ENCODE assay signal across 1 cellular context in the genomic region with DNA sequence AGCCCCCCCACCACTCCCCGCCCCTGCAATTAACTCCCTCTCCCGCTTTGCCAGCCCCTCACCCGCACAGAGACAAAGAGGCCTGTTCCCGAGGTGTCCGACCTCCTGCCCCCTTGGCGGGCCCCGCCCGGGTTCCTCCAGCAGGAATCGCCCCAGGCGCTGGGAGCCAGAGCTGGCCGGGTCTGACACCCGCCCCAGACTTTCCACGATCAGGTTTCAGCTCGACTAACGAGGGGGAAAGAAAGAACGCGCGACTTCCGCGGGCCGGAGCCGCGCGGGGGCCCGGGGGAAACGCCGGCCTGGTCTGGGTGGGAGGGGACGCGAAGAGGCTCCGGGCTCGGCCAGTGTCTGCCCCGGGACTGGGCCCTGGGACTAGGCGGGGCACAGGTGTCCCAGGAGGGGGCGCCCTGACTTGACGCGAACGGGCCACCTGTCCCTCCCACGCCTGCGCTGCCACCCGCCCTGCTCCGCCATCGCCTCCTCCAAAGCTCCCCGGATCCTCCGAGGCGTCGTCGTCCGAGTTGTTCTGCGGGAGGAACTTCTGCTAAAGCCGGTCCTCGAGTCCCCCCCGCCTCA.
TF ChIP-seq lines count a peak whose summit lies in the region.

No MANE protein-coding gene starts in this region.

TF ChIP-seq in H1, 55 proteins besides CTCF, POLR2A, EP300 and RAD21:
- TF ChIP-seq, protein P1, sequence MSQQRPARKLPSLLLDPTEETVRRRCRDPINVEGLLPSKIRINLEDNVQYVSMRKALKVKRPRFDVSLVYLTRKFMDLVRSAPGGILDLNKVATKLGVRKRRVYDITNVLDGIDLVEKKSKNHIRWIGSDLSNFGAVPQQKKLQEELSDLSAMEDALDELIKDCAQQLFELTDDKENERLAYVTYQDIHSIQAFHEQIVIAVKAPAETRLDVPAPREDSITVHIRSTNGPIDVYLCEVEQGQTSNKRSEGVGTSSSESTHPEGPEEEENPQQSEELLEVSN (IDR thresholded peaks at IDR 0.05), result peak; percentile 83
- peak; percentile 15; the same call in 1 of the 2 replicates for TF ChIP-seq TBP (IDR thresholded peaks at IDR 0.05; ENCODE audit: low read depth, low read length)
- TF ChIP-seq, protein P2, sequence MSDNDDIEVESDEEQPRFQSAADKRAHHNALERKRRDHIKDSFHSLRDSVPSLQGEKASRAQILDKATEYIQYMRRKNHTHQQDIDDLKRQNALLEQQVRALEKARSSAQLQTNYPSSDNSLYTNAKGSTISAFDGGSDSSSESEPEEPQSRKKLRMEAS (IDR thresholded peaks at IDR 0.05), result peak; percentile 93
- peak; percentile 82 for TF ChIP-seq ASH2L (IDR thresholded peaks at IDR 0.05; ENCODE audit: low read length)
- TF ChIP-seq TCF12 (IDR thresholded peaks at IDR 0.05; ENCODE audit: low read depth, low read length), result 0 out of 2 replicates have a peak, but pooled peaks have one; percentile 61
- TF ChIP-seq MAFK (IDR thresholded peaks at IDR 0.05; ENCODE audit: low read depth, low read length), result no peak
- no peak for TF ChIP-seq TEAD4 (IDR thresholded peaks at IDR 0.05; ENCODE audit: low read depth, low read length)
- peak; percentile 80; the same call in 1 of the 2 replicates for TF ChIP-seq EGR1 (IDR thresholded peaks at IDR 0.05; ENCODE audit: borderline replicate concordance, low read depth, low read length)
- no peak for TF ChIP-seq SP1 (IDR thresholded peaks at IDR 0.05; ENCODE audit: low read depth, low read length)
- TF ChIP-seq PHF8 (conservative IDR thresholded peaks at IDR 0.05; ENCODE audit: low read depth, low read length), result peak; percentile 60; the same call in 1 of the 2 replicates
- peak; percentile 47; the same call in 1 of the 2 replicates for TF ChIP-seq TAF1 (IDR thresholded peaks at IDR 0.05; ENCODE audit: low read depth, low read length)
- peak; percentile 72; the same call in 1 of the 2 replicates for TF ChIP-seq YY1 (IDR thresholded peaks at IDR 0.05; ENCODE audit: low read depth, low read length)
